ENCODE assay signal across 8 cellular contexts in genomic region chr15:60408438-60409105, GRCh38. TPM values are rescaled to one million over a fixed set of nuclear protein-coding genes. Genes with fewer than 3 reads are reported as not detected.
DNase-seq lines count a peak whose midpoint lies in the region; ATAC-seq lines count a peak whose summit lies in the region.

No MANE protein-coding gene starts in this region.

- ATAC-seq in activated CD4-positive, alpha-beta T cell treated with anti-CD3 and anti-CD28 coated beads for 36 hours: peak; percentile 66
- ATAC-seq in GM18502 (IDR thresholded peaks at IDR 0.05; ENCODE audit: poor library complexity, unreplicated experiment) (no peak), HG02623 (IDR thresholded peaks at IDR 0.05; ENCODE audit: unreplicated experiment) (no peak)

- no peak overlapping the region for H3K4me3 ChIP-seq in skeletal muscle satellite cell (ENCODE audit: low read length)

- peaks cover 9% of the 10 kb centered on the region for H3K4me1 Mint-ChIP-seq in activated CD4-positive, alpha-beta T cell treated with anti-CD3 and anti-CD28 coated beads for 36 hours

- H3K27ac Mint-ChIP-seq in activated CD4-positive, alpha-beta T cell treated with anti-CD3 and anti-CD28 coated beads for 36 hours: no peak overlapping the region

- intact Hi-C loops in activated CD4-positive, alpha-beta T cell treated with anti-CD3 and anti-CD28 coated beads for 36 hours (cut with DNase I, micrococcal nuclease): no loop called here

- H3K27me3 Mint-ChIP-seq in activated CD4-positive, alpha-beta T cell treated with anti-CD3 and anti-CD28 coated beads for 36 hours: no peaks in the 10 kb centered on the region

- H3K27me3 ChIP-seq in skeletal muscle satellite cell (ENCODE audit: control insufficient read depth, insufficient read depth, low read length): no peaks in the 10 kb centered on the region

- CTCF ChIA-PET in activated CD4-positive, alpha-beta T cell treated with anti-CD3 and anti-CD28 coated beads for 36 hours (lab: Charles Lee): interaction anchor here (2.1 kb wide), 1 partner anchor 49 kb away, joined by 6 read pairs; no protein-coding TSS in a partner anchor

- peak overlapping the region; percentile 52 for H3K4me2 ChIP-seq in skeletal muscle satellite cell (ENCODE audit: low read length)

- peaks cover 40% of the 10 kb centered on the region for H3K4me1 ChIP-seq in skeletal muscle satellite cell (ENCODE audit: control insufficient read depth, insufficient read depth, low read length)

- POLR2A ChIA-PET in activated CD4-positive, alpha-beta T cell treated with anti-CD3 and anti-CD28 coated beads for 36 hours (lab: Charles Lee): no interaction called here

- no peaks in the 10 kb centered on the region for H3K36me3 ChIP-seq in skeletal muscle satellite cell (ENCODE audit: insufficient read depth, low read length)

- H3K9me3 ChIP-seq in skeletal muscle satellite cell (replicated peaks; ENCODE audit: low read length): no peaks in the 10 kb centered on the region

- no peaks in the 10 kb centered on the region for H3K9me3 Mint-ChIP-seq in activated CD4-positive, alpha-beta T cell treated with anti-CD3 and anti-CD28 coated beads for 36 hours (ENCODE audit: low read depth)

- DNase-seq in activated CD4-positive, alpha-beta T cell treated with anti-CD3 and anti-CD28 coated beads for 36 hours: no peak
- DNase-seq in activated CD4-positive, alpha-beta T cell treated with anti-CD3 and anti-CD28 coated beads, Interleukin-2, amount 50 U/mL, for 4 hours: no peak
- DNase-seq in NAMALWA (ENCODE audit: low spot score): peak; percentile 28
- peak; percentile 24 for DNase-seq in central memory CD4-positive, alpha-beta T cell
- no peak for DNase-seq in T1000 (lab: John Stamatoyannopoulos, UW)

- H3K36me3 Mint-ChIP-seq in activated CD4-positive, alpha-beta T cell treated with anti-CD3 and anti-CD28 coated beads for 36 hours (ENCODE audit: low read depth): no peaks in the 10 kb centered on the region

- no peak overlapping the region for H3K4me3 Mint-ChIP-seq in activated CD4-positive, alpha-beta T cell treated with anti-CD3 and anti-CD28 coated beads for 36 hours

- peak overlapping the region; percentile 65 for H3K9ac ChIP-seq in skeletal muscle satellite cell (ENCODE audit: low read depth, low read length)

RNA-seq across cellular contexts. Expression of gene ANXA2, which starts 10.8 kb away (rescaled TPM):
- total RNA-seq in activated CD4-positive, alpha-beta T cell treated with anti-CD3 and anti-CD28 coated beads for 36 hours: 10 to 100 TPM; 65.9 to 80.2 TPM
- 4,583 and 5,218 TPM in 2 replicates for total RNA-seq in skeletal muscle satellite cell (2012; rRNA removed)

Comparison
In these comparisons a context has a peak if more than half of its experiments do, and no peak if none do; other contexts are left out.
1. DNase-seq: peak in NAMALWA (single experiment) and central memory CD4-positive, alpha-beta T cell (single experiment); none in activated CD4-positive, alpha-beta T cell treated with anti-CD3 and anti-CD28 coated beads for 36 hours (single experiment), activated CD4-positive, alpha-beta T cell treated with anti-CD3 and anti-CD28 coated beads, Interleukin-2, amount 50 U/mL, for 4 hours (0 of 2) and T1000 (single experiment).